Comparison of ENCODE assay signal across 26 cellular contexts in the genomic region with DNA sequence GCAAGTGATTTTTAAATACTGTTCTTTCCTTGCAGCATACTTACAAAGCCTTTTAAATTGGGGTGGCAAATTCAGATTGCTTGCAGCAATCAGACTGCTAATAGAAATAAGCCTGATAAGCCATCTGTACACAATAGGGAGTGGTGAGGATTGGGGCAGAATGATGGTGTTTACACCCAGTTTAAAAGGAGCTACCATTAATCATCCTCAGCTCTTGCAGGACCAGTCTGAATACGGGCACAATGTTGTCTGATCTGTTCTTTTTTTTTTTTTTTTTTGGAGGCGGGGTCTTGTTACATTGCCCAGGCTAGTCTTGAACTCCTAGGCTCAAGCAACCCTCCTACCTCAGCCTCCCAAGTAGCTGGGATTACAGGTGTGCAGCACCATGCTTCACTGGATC. TPM values are rescaled to one million over a fixed set of nuclear protein-coding genes. Genes with fewer than 3 reads are reported as not detected.
"Had no signal": no experiment of that assay in that cellular context is flagged by ENCODE, and none has a peak within 500 bp of the region (broad histone marks: within the 10 kb centered on the region; RNA-seq: fewer than 3 reads in every experiment).

No MANE protein-coding gene starts in this region.

- H3K4me3 Mint-ChIP-seq: activated CD4-positive, alpha-beta T cell treated with anti-CD3 and anti-CD28 coated beads, Interleukin-2, amount 10 ng/mL, durations not matched to agents 24 days and 14 days; activated CD8-positive, alpha-beta T cell treated with anti-CD3 and anti-CD28 coated beads for 36 hours; activated naive CD8-positive, alpha-beta T cell treated with anti-CD3 and anti-CD28 coated beads for 36 hours; activated T-cell treated with anti-CD3 and anti-CD28 coated beads, Interleukin-2, amount 50 U/mL, for 72 hours; activated T-helper 17 cell treated with anti-CD3 and anti-CD28 coated beads, Interleukin-2, amount 50 U/mL, for 72 hours had no signal

- DNase-seq: activated CD4-positive, alpha-beta T cell treated with anti-CD3 and anti-CD28 coated beads, Interleukin-2, amount 10 ng/mL, durations not matched to agents 24 days and 14 days; activated CD4-positive, alpha-beta T cell treated with anti-CD3 and anti-CD28 coated beads, Interleukin-2, amount 50 U/mL, for 4 hours; activated CD8-positive, alpha-beta T cell treated with anti-CD3 and anti-CD28 coated beads for 36 hours; activated effector memory CD4-positive, alpha-beta T cell treated with anti-CD3 and anti-CD28 coated beads, Interleukin-2, amount 50 U/mL, for 16 hours; activated naive CD4-positive, alpha-beta T cell; activated naive CD4-positive, alpha-beta T cell treated with anti-CD3 and anti-CD28 coated beads, Interleukin-2, amount 50 U/mL, for 16 hours; activated naive CD8-positive, alpha-beta T cell treated with anti-CD3 and anti-CD28 coated beads for 36 hours; activated T-cell treated with anti-CD3 and anti-CD28 coated beads, Interleukin-2, amount 50 U/mL, for 1 hour; activated T-cell treated with anti-CD3 and anti-CD28 coated beads, Interleukin-2, amount 50 U/mL, for 72 hours; amniotic stem cell; aorta; brain microvascular endothelial cell; NCI-H1105; NCI-H1417 treated with DMSO at 0.1 percent for 48 hours; NCI-H1694 treated with DMSO at 0.1 percent for 48 hours; NCI-H345; NCI-H524 treated with DMSO at 0.1 percent for 48 hours; SIG-M5; SW 1271; T-helper 1 cell; T-helper 2 cell; T-helper 9 cell; WERI-Rb-1 had no signal

- H3K4me1 Mint-ChIP-seq: activated CD4-positive, alpha-beta T cell treated with anti-CD3 and anti-CD28 coated beads, Interleukin-2, amount 10 ng/mL, durations not matched to agents 24 days and 14 days; activated naive CD8-positive, alpha-beta T cell treated with anti-CD3 and anti-CD28 coated beads for 36 hours; activated T-helper 17 cell treated with anti-CD3 and anti-CD28 coated beads, Interleukin-2, amount 50 U/mL, for 72 hours had no signal

- H3K9me3 Mint-ChIP-seq: activated CD4-positive, alpha-beta T cell treated with anti-CD3 and anti-CD28 coated beads, Interleukin-2, amount 10 ng/mL, durations not matched to agents 24 days and 14 days; activated CD8-positive, alpha-beta T cell treated with anti-CD3 and anti-CD28 coated beads for 36 hours; activated naive CD8-positive, alpha-beta T cell treated with anti-CD3 and anti-CD28 coated beads for 36 hours; activated T-cell treated with anti-CD3 and anti-CD28 coated beads, Interleukin-2, amount 50 U/mL, for 72 hours; activated T-helper 17 cell treated with anti-CD3 and anti-CD28 coated beads, Interleukin-2, amount 50 U/mL, for 72 hours had no signal

- H3K27me3 ChIP-seq: brain microvascular endothelial cell had no signal

- H3K27me3 Mint-ChIP-seq: activated CD4-positive, alpha-beta T cell treated with anti-CD3 and anti-CD28 coated beads, Interleukin-2, amount 10 ng/mL, durations not matched to agents 24 days and 14 days; activated CD8-positive, alpha-beta T cell treated with anti-CD3 and anti-CD28 coated beads for 36 hours; activated naive CD8-positive, alpha-beta T cell treated with anti-CD3 and anti-CD28 coated beads for 36 hours; activated T-helper 17 cell treated with anti-CD3 and anti-CD28 coated beads, Interleukin-2, amount 50 U/mL, for 72 hours had no signal

- H3K36me3 Mint-ChIP-seq: activated naive CD8-positive, alpha-beta T cell treated with anti-CD3 and anti-CD28 coated beads for 36 hours had no signal

- H3K27ac Mint-ChIP-seq: activated CD4-positive, alpha-beta T cell treated with anti-CD3 and anti-CD28 coated beads, Interleukin-2, amount 10 ng/mL, durations not matched to agents 24 days and 14 days; activated CD8-positive, alpha-beta T cell treated with anti-CD3 and anti-CD28 coated beads for 36 hours; activated naive CD8-positive, alpha-beta T cell treated with anti-CD3 and anti-CD28 coated beads for 36 hours; activated T-cell treated with anti-CD3 and anti-CD28 coated beads, Interleukin-2, amount 50 U/mL, for 72 hours; activated T-helper 17 cell treated with anti-CD3 and anti-CD28 coated beads, Interleukin-2, amount 50 U/mL, for 72 hours had no signal

- H3K36me3 ChIP-seq: WERI-Rb-1 had no signal

- ATAC-seq: activated CD8-positive, alpha-beta T cell treated with anti-CD3 and anti-CD28 coated beads for 36 hours; activated T-cell treated with anti-CD3 and anti-CD28 coated beads, Interleukin-2, amount 50 U/mL, for 72 hours; activated T-helper 17 cell treated with anti-CD3 and anti-CD28 coated beads, Interleukin-2, amount 50 U/mL, for 72 hours; Panc1 had no signal

- H3K27ac ChIP-seq: KMS-11, WERI-Rb-1 had no signal

RNA-seq across cellular contexts. Expression of gene REP15, which starts 50.1 kb away (rescaled TPM):
- total RNA-seq: activated CD8-positive, alpha-beta T cell treated with anti-CD3 and anti-CD28 coated beads for 36 hours; activated T-cell treated with anti-CD3 and anti-CD28 coated beads, Interleukin-2, amount 50 U/mL, for 72 hours had no signal
